In genomic region chr2:216693414-216694100, GRCh38 we compare ENCODE assay signal across 9 cellular contexts. TPM values are rescaled to one million over a fixed set of nuclear protein-coding genes. Genes with fewer than 3 reads are reported as not detected.
DNase-seq lines count a peak whose midpoint lies in the region; ATAC-seq, FAIRE-seq and TF ChIP-seq lines count a peak whose summit lies in the region.
"Had no signal": no experiment of that assay in that cellular context is flagged by ENCODE, and none has a peak within 500 bp of the region (broad histone marks: within the 10 kb centered on the region; RNA-seq: fewer than 3 reads in every experiment).

No MANE protein-coding gene starts in this region.

- H3K4me2 ChIP-seq in BLaER1 (peak overlapping the region; percentile 96), KMS-11 (peak overlapping the region; percentile 71; the same call in 1 of the 2 replicates)

- no peak for ATAC-seq in naive thymus-derived CD8-positive, alpha-beta T cell

- H3K9ac ChIP-seq in BLaER1 (no peak overlapping the region), KMS-11 (no peak overlapping the region)

- peak overlapping the region in 4 of 10 donors; percentile 13 to 89 (median 60) for H3K27ac Mint-ChIP-seq in naive thymus-derived CD8-positive, alpha-beta T cell

- no peak for TF ChIP-seq POLR2A in GM12892 (IDR thresholded peaks at IDR 0.05; ENCODE audit: low read depth, low read length)

- peak overlapping the region; percentile 73 to 92 (median 84) for H3K4me3 Mint-ChIP-seq in naive thymus-derived CD8-positive, alpha-beta T cell

- no peak for TF ChIP-seq CTCF in KMS-11 (conservative IDR thresholded peaks at IDR 0.05; ENCODE audit: low read depth, low read length)

- peak in 4 of 61 donors; percentile 26 to 55 (median 44) for DNase-seq in caudate nucleus (lab: John Stamatoyannopoulos, UW)
- peak in 1 of 10 donors; percentile 28 for DNase-seq in naive thymus-derived CD8-positive, alpha-beta T cell
- no peak for DNase-seq in GM12892 (ENCODE audit: insufficient read length)
- DNase-seq in activated effector memory CD4-positive, alpha-beta T cell treated with anti-CD3 and anti-CD28 coated beads, Interleukin-2, amount 50 U/mL, for 16 hours: no peak
- no peak for DNase-seq in effector CD4-positive, alpha-beta T cell
- DNase-seq in CD1c-positive myeloid dendritic cell (ENCODE audit: extremely low spot score): no peak
- DNase-seq: activated effector memory CD4-positive, alpha-beta T cell treated with Interleukin-2 at 50 U/mL for 16 hours had no signal

- H3K4me1 ChIP-seq in BLaER1 (peaks cover 27% of the 10 kb centered on the region), KMS-11 (ENCODE audit: low read depth, poor library complexity, severe bottlenecking) (peaks cover 9% of the 10 kb centered on the region)

- no peaks in the 10 kb centered on the region for H3K9me3 ChIP-seq in BLaER1

- H3K4me1 Mint-ChIP-seq in naive thymus-derived CD8-positive, alpha-beta T cell: peaks cover 21 to 51% (median 36%) of the 10 kb centered on the region in 4 donors

- peaks cover 89% of the 10 kb centered on the region for H3K27me3 ChIP-seq in BLaER1
- no peaks in the 10 kb centered on the region for H3K27me3 ChIP-seq in KMS-11 (ENCODE audit: insufficient read depth, low read depth)

- H3K4me3 ChIP-seq in BLaER1 (peak overlapping the region; percentile 65), KMS-11 (IDR thresholded peaks at IDR 0.05; ENCODE audit: insufficient read depth, low read depth, low read length) (no peak overlapping the region)

- no peak overlapping the region for H3K27ac ChIP-seq in BLaER1
- H3K27ac ChIP-seq in KMS-11: no peak overlapping the region
- peak overlapping the region; percentile 73 for H3K27ac ChIP-seq in caudate nucleus (ENCODE audit: low read depth, low read length)

- peaks cover 0 to 2% (median 0%) of the 10 kb centered on the region in 3 donors for H3K36me3 Mint-ChIP-seq in naive thymus-derived CD8-positive, alpha-beta T cell

- no peaks in the 10 kb centered on the region for H3K79me2 ChIP-seq in KMS-11 (ENCODE audit: insufficient read depth, low read depth)

- H3K27me3 Mint-ChIP-seq in naive thymus-derived CD8-positive, alpha-beta T cell: peaks cover 30 to 93% (median 62%) of the 10 kb centered on the region in 5 donors

- H4K20me1 ChIP-seq in BLaER1: peaks cover 57% of the 10 kb centered on the region
- no peaks in the 10 kb centered on the region for H4K20me1 ChIP-seq in KMS-11 (ENCODE audit: insufficient read depth)

- no peak for FAIRE-seq in GM12892 (lab: Jason Lieb, UNC)

- POLR2A ChIA-PET in naive thymus-derived CD8-positive, alpha-beta T cell (lab: Charles Lee): interaction anchor here (0.6 to 0.7 kb wide), 3 partner anchors 918 to 1277 kb away, joined by 3 to 4 read pairs (median 3); no protein-coding TSS in a partner anchor

- H2AFZ ChIP-seq in KMS-11 (ENCODE audit: low read depth): peak overlapping the region; percentile 96; the same call in 1 of the 2 replicates

- H3K36me3 ChIP-seq in BLaER1 (no peaks in the 10 kb centered on the region), KMS-11 (ENCODE audit: insufficient read depth) (no peaks in the 10 kb centered on the region)

- peaks cover 0 to 2% (median 0%) of the 10 kb centered on the region in 9 donors for H3K9me3 Mint-ChIP-seq in naive thymus-derived CD8-positive, alpha-beta T cell

RNA-seq across cellular contexts. Expression of gene IGFBP5, which starts 1.8 kb away (rescaled TPM):
- not detected for total RNA-seq in naive thymus-derived CD8-positive, alpha-beta T cell
- polyA plus RNA-seq in naive thymus-derived CD8-positive, alpha-beta T cell: not detected
- not detected for polyA plus RNA-seq in GM12892 (2012; ENCODE audit: missing spikeins)
